In the genomic region with DNA sequence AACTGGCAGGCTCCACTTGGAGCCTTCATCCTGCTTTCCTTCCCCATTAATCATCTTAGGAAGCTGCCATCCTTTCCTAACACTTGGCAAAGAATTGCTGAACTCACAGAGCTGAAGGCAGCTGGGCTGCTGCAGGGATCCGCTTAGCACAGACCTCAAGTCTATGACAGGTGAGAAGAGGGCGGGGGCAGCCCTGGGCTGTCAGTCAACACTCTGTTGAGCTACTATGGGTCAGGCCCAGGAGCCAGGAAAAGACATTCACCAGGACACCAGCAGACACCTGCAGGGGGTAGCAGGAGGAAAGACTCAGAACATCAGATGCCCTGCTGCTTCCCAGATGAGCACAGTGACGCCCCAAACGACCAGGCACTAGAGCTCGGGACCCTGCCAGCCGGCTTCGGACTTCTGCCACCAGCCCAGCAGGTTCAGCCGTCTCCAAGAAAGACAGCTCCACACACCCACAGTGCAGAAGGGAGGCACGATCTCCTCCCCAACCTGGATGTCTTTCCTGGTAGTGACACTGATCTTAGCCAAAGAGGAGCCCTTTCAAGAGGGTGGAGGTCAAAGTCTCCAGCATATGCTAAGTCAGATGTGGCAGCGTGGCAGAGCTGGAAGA, we compare ENCODE assay signal across 27 cellular contexts. TPM values are rescaled to one million over a fixed set of nuclear protein-coding genes. Genes with fewer than 3 reads are reported as not detected.
DNase-seq lines count a peak whose midpoint lies in the region; ATAC-seq, FAIRE-seq and TF ChIP-seq lines count a peak whose summit lies in the region.
"Had no signal": no experiment of that assay in that cellular context is flagged by ENCODE, and none has a peak within 500 bp of the region (broad histone marks: within the 10 kb centered on the region; RNA-seq: fewer than 3 reads in every experiment).

No MANE protein-coding gene starts in this region.

- DNase-seq in natural killer cell (no peak), islet precursor cell (peak; percentile 70), GM12892 (ENCODE audit: insufficient read length) (no peak), frontal cortex (ENCODE audit: low spot score in 2 of 2) (no peak), testis (no peak)
- DNase-seq in natural killer cell treated with Interleukin-12 subunit alpha and Interleukin-12 subunit beta and Interleukin-15 and Interleukin-18, amount 100 ng/mL, for 72 hours (ENCODE audit: low spot score) = no peak
- no peak for DNase-seq in effector memory CD8-positive, alpha-beta T cell
- DNase-seq: activated CD8-positive, alpha-beta memory T cell treated with anti-CD3 and anti-CD28 coated beads, Interleukin-2, amount 50 U/mL, for 48 hours; kidney; lower lobe of right lung; NCI-H1092; NCI-H2029 treated with DMSO at 0.1 percent for 48 hours; NCI-H510A; OCI-M1; pancreas; SIG-M5; stimulated activated CD4-positive, alpha-beta T cell treated with anti-CD3 and anti-CD28 coated beads, Interleukin-1b, Interleukin-23, amount 100 ng/mL, for 48 hours; stimulated activated naive CD4-positive, alpha-beta T cell; T-cell; tibial artery had no signal

- no peak for ATAC-seq in natural killer cell
- ATAC-seq in natural killer cell treated with Interleukin-12 subunit alpha and Interleukin-12 subunit beta and Interleukin-15 and Interleukin-18, amount 100 ng/mL, for 72 hours = no peak
- no peak for ATAC-seq in effector memory CD8-positive, alpha-beta T cell (replicated peaks)
- ATAC-seq: lower lobe of right lung, pancreas, T-cell had no signal

- H3K4me1 ChIP-seq in testis = no peaks in the 10 kb centered on the region
- H3K4me1 ChIP-seq: pancreas had no signal

- no peaks in the 10 kb centered on the region for H3K27me3 ChIP-seq in testis
- H3K27me3 ChIP-seq: pancreas had no signal

- H3K4me3 ChIP-seq in testis = no peak overlapping the region
- H3K4me3 ChIP-seq: breast epithelium, coronary artery, hepatocyte, lower lobe of right lung, pancreas, tibial artery had no signal

- H3K9me3 ChIP-seq in testis = no peaks in the 10 kb centered on the region
- H3K9me3 ChIP-seq: breast epithelium, lower lobe of right lung, pancreas, tibial artery had no signal

- H3K9me3 Mint-ChIP-seq in natural killer cell = no peaks in the 10 kb centered on the region
- no peaks in the 10 kb centered on the region for H3K9me3 Mint-ChIP-seq in natural killer cell treated with Interleukin-12 subunit alpha and Interleukin-12 subunit beta and Interleukin-15 and Interleukin-18, amount 100 ng/mL, for 72 hours
- peaks cover 2 to 15% (median 7%) of the 10 kb centered on the region in 5 experiments for H3K9me3 Mint-ChIP-seq in brain
- no peaks in the 10 kb centered on the region for H3K9me3 Mint-ChIP-seq in effector memory CD8-positive, alpha-beta T cell
- H3K9me3 Mint-ChIP-seq: T-cell had no signal

- 52 to 60% methylated on average over 4 to 10 of the region's 10 CpGs for WGBS in testis, 2 donors

- H3K27ac Mint-ChIP-seq in natural killer cell = no peak overlapping the region
- no peak overlapping the region for H3K27ac Mint-ChIP-seq in natural killer cell treated with Interleukin-12 subunit alpha and Interleukin-12 subunit beta and Interleukin-15 and Interleukin-18, amount 100 ng/mL, for 72 hours
- H3K27ac Mint-ChIP-seq in brain = peak overlapping the region in 1 of 5 experiments; percentile 38
- no peak overlapping the region for H3K27ac Mint-ChIP-seq in effector memory CD8-positive, alpha-beta T cell
- H3K27ac Mint-ChIP-seq: T-cell had no signal

- peaks cover 0 to 9% of the 10 kb centered on the region in 2 donors for H3K4me1 Mint-ChIP-seq in natural killer cell
- H3K4me1 Mint-ChIP-seq in natural killer cell treated with Interleukin-12 subunit alpha and Interleukin-12 subunit beta and Interleukin-15 and Interleukin-18, amount 100 ng/mL, for 72 hours (ENCODE audit: low read depth in 2 of 2) = peaks cover 5 to 6% of the 10 kb centered on the region in 2 donors
- H3K4me1 Mint-ChIP-seq in brain = peaks cover 21% of the 10 kb centered on the region
- H3K4me1 Mint-ChIP-seq in effector memory CD8-positive, alpha-beta T cell (ENCODE audit: low read depth in 2 of 2) = peaks cover 5 to 8% of the 10 kb centered on the region in 2 donors

- H3K36me3 Mint-ChIP-seq in natural killer cell (no peaks in the 10 kb centered on the region), brain (peaks cover 4% of the 10 kb centered on the region)
- H3K36me3 Mint-ChIP-seq in natural killer cell treated with Interleukin-12 subunit alpha and Interleukin-12 subunit beta and Interleukin-15 and Interleukin-18, amount 100 ng/mL, for 72 hours = no peaks in the 10 kb centered on the region
- H3K36me3 Mint-ChIP-seq in effector memory CD8-positive, alpha-beta T cell (ENCODE audit: insufficient read depth) = no peaks in the 10 kb centered on the region
- H3K36me3 Mint-ChIP-seq: T-cell had no signal

- no peak overlapping the region for H3K27ac ChIP-seq in testis
- H3K27ac ChIP-seq: breast epithelium, C4-2B, coronary artery, hepatocyte, lower lobe of right lung, pancreas, tibial artery had no signal

- no peak for FAIRE-seq in GM12892 (lab: Jason Lieb, UNC)
- FAIRE-seq in frontal cortex (lab: Jason Lieb, UNC) = no peak
- FAIRE-seq: D721Med, G401.6, kidney, pancreas had no signal

- no peaks in the 10 kb centered on the region for H3K36me3 ChIP-seq in testis (ENCODE audit: low read depth, missing control alignments)
- H3K36me3 ChIP-seq: breast epithelium, lower lobe of right lung, pancreas, tibial artery had no signal

- intact Hi-C loops in natural killer cell (cut with micrococcal nuclease) = no loop called here
- intact Hi-C loops in testis (cut with DNase I; ENCODE audit: low total_unique reads) = no loop called here

- no peak for TF ChIP-seq CTCF in natural killer cell (IDR thresholded peaks at IDR 0.05)
- no peak for TF ChIP-seq CTCF in brain (conservative IDR thresholded peaks at IDR 0.05)
- no peak for TF ChIP-seq CTCF in testis (IDR thresholded peaks at IDR 0.05)

- no peak for TF ChIP-seq POLR2A in GM12892 (IDR thresholded peaks at IDR 0.05; ENCODE audit: low read depth, low read length)
- no peak for TF ChIP-seq POLR2A in testis (IDR thresholded peaks at IDR 0.05)

- H3K4me3 Mint-ChIP-seq in natural killer cell = peak overlapping the region; percentile 13
- no peak overlapping the region for H3K4me3 Mint-ChIP-seq in natural killer cell treated with Interleukin-12 subunit alpha and Interleukin-12 subunit beta and Interleukin-15 and Interleukin-18, amount 100 ng/mL, for 72 hours
- H3K4me3 Mint-ChIP-seq in brain = peak overlapping the region in 4 of 5 experiments; percentile 68 to 88 (median 86)
- no peak overlapping the region for H3K4me3 Mint-ChIP-seq in effector memory CD8-positive, alpha-beta T cell

- H3K27me3 Mint-ChIP-seq in natural killer cell (ENCODE audit: low read depth in 2 of 2) (peaks cover 35 to 44% of the 10 kb centered on the region in 2 donors), brain (peaks cover 64% of the 10 kb centered on the region)
- H3K27me3 Mint-ChIP-seq in natural killer cell treated with Interleukin-12 subunit alpha and Interleukin-12 subunit beta and Interleukin-15 and Interleukin-18, amount 100 ng/mL, for 72 hours = peaks cover 27 to 33% of the 10 kb centered on the region in 2 donors
- peaks cover 58 to 82% of the 10 kb centered on the region in 2 donors for H3K27me3 Mint-ChIP-seq in effector memory CD8-positive, alpha-beta T cell

RNA-seq across cellular contexts. Expression of a gene that starts 55.2 kb away (rescaled TPM):
- total RNA-seq in natural killer cell = 1 to 10 TPM in 1 of 3 donors, under 1 TPM in 2; 0.47 to 1.0 (median 0.98) TPM
- 1 to 10 TPM; 1.5 TPM for total RNA-seq in natural killer cell treated with Interleukin-12 subunit alpha and Interleukin-12 subunit beta and Interleukin-15 and Interleukin-18, amount 100 ng/mL, for 72 hours
- 16.9 TPM for polyA plus RNA-seq in brain (ENCODE audit: insufficient read depth, low read depth, low replicate concordance)
- not detected for polyA plus RNA-seq in GM12892 (2012; ENCODE audit: missing spikeins)
- 2.4 TPM for total RNA-seq in frontal cortex
- 10 to 100 TPM; 14.5 to 15.9 TPM for total RNA-seq in testis
- 7.3 TPM for polyA plus RNA-seq in testis (ENCODE audit: insufficient read depth, low read depth, low replicate concordance)

Comparison
In these comparisons a context has a peak if more than half of its experiments do, and no peak if none do; other contexts are left out.
1. H3K4me3 Mint-ChIP-seq: peak in natural killer cell (single experiment) and brain (4 of 5); none in natural killer cell treated with Interleukin-12 subunit alpha and Interleukin-12 subunit beta and Interleukin-15 and Interleukin-18, amount 100 ng/mL, for 72 hours (single experiment) and effector memory CD8-positive, alpha-beta T cell (0 of 2).